Comparison of ENCODE assay signal across 18 cellular contexts in the genomic region with DNA sequence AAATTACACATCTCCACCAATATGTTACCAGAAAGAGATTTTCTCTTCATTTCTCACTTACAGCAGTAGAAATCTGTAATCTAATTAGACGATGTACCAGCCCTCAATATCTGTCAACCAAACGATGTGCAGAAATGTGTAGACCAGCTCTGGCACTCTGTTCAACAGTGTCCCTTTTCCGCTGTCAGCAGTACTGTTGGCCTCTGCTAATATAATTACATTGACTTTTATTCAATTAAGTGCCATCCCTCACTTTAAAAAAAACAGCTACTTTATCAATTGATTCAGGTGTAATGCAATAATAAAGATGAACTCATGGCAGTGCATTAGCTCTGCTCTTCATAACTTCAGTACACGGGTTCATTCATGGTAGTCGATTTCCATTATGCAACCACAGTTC.
DNase-seq lines count a peak whose midpoint lies in the region; ATAC-seq and TF ChIP-seq lines count a peak whose summit lies in the region.
"Had no signal": no experiment of that assay in that cellular context is flagged by ENCODE, and none has a peak within 500 bp of the region (broad histone marks: within the 10 kb centered on the region; RNA-seq: fewer than 3 reads in every experiment).

No MANE protein-coding gene starts in this region.

- peaks cover 18% of the 10 kb centered on the region for H3K4me1 ChIP-seq in BE2C
- H3K4me1 ChIP-seq in SK-N-SH (ENCODE audit: control insufficient read depth in 1 of 2, insufficient read depth in 2 of 2, low read depth in 1 of 2, low read length in 1 of 2), result peaks cover 19 to 40% of the 10 kb centered on the region in 2 experiments
- H3K4me1 ChIP-seq in endodermal cell (ENCODE audit: control insufficient read depth, insufficient read depth, low read length), result peaks cover 6% of the 10 kb centered on the region
- H3K4me1 ChIP-seq in neural progenitor cell, result peaks cover 24% of the 10 kb centered on the region
- H3K4me1 ChIP-seq in effector memory CD4-positive, alpha-beta T cell (ENCODE audit: control insufficient read depth, insufficient read depth, low read length, poor library complexity, severe bottlenecking), result no peaks in the 10 kb centered on the region

- peak overlapping the region; percentile 52 for H3K4me2 ChIP-seq in SK-N-SH
- no peak overlapping the region for H3K4me2 ChIP-seq in neural progenitor cell
- H3K4me2 ChIP-seq: BLaER1, PC-9 had no signal

- peak; percentile 30; the same call in 1 of the 2 replicates for TF ChIP-seq RAD21 in SK-N-SH (IDR thresholded peaks at IDR 0.05; ENCODE audit: low read length)

- H2AFZ ChIP-seq in SK-N-SH (ENCODE audit: low read depth) (no peak overlapping the region), neural progenitor cell (replicated peaks) (no peak overlapping the region)
- H2AFZ ChIP-seq: PC-9 had no signal

- H3K27me3 Mint-ChIP-seq in endodermal cell (ENCODE audit: insufficient read depth), result peaks cover 8% of the 10 kb centered on the region
- peaks cover 3% of the 10 kb centered on the region for H3K27me3 Mint-ChIP-seq in neural progenitor cell (ENCODE audit: insufficient read depth, low read depth)
- H3K27me3 Mint-ChIP-seq: CD4-positive, CD25-positive, alpha-beta regulatory T cell had no signal

- no peak for ATAC-seq in HG02759 (IDR thresholded peaks at IDR 0.05; ENCODE audit: unreplicated experiment)
- ATAC-seq: Right ventricle myocardium inferior had no signal

- H3K27ac Mint-ChIP-seq in endodermal cell (no peak overlapping the region), neural progenitor cell (peak overlapping the region; percentile 91)
- H3K27ac Mint-ChIP-seq: CD4-positive, CD25-positive, alpha-beta regulatory T cell had no signal

- H3K9ac ChIP-seq in SK-N-SH (peak overlapping the region; percentile 32), endodermal cell (ENCODE audit: extremely low read depth, low read length, poor library complexity, severe bottlenecking) (no peak overlapping the region), neural progenitor cell (no peak overlapping the region)
- H3K9ac ChIP-seq: BLaER1 had no signal

- H3K27me3 ChIP-seq in BE2C, result peaks cover 14% of the 10 kb centered on the region
- H3K27me3 ChIP-seq in SK-N-SH (ENCODE audit: insufficient read depth), result no peaks in the 10 kb centered on the region
- no peaks in the 10 kb centered on the region for H3K27me3 ChIP-seq in endodermal cell (ENCODE audit: control insufficient read depth, insufficient read depth, low read length, poor library complexity, severe bottlenecking)
- H3K27me3 ChIP-seq in neural progenitor cell, result peaks cover 5% of the 10 kb centered on the region
- no peaks in the 10 kb centered on the region for H3K27me3 ChIP-seq in effector memory CD4-positive, alpha-beta T cell (replicated peaks; ENCODE audit: control insufficient read depth, insufficient read depth, low read length, poor library complexity, severe bottlenecking)
- H3K27me3 ChIP-seq: BLaER1 had no signal

- H3K4me1 Mint-ChIP-seq in endodermal cell, result peaks cover 21% of the 10 kb centered on the region
- peaks cover 43% of the 10 kb centered on the region for H3K4me1 Mint-ChIP-seq in neural progenitor cell
- H3K4me1 Mint-ChIP-seq: CD4-positive, CD25-positive, alpha-beta regulatory T cell had no signal

- no peaks in the 10 kb centered on the region for H3K9me3 ChIP-seq in BE2C
- H3K9me3 ChIP-seq in SK-N-SH, result no peaks in the 10 kb centered on the region
- no peaks in the 10 kb centered on the region for H3K9me3 ChIP-seq in endodermal cell (ENCODE audit: control insufficient read depth, low read length)
- no peaks in the 10 kb centered on the region for H3K9me3 ChIP-seq in neural progenitor cell (ENCODE audit: low read depth)
- H3K9me3 ChIP-seq in effector memory CD4-positive, alpha-beta T cell (ENCODE audit: control insufficient read depth, low read length), result no peaks in the 10 kb centered on the region
- H3K9me3 ChIP-seq: BLaER1 had no signal

- H3K79me2 ChIP-seq in SK-N-SH (ENCODE audit: insufficient read depth) (peaks cover 8% of the 10 kb centered on the region), neural progenitor cell (ENCODE audit: low read depth) (no peaks in the 10 kb centered on the region)

- H3K36me3 Mint-ChIP-seq in endodermal cell (ENCODE audit: low read depth) (no peaks in the 10 kb centered on the region), neural progenitor cell (no peaks in the 10 kb centered on the region)
- H3K36me3 Mint-ChIP-seq: CD4-positive, CD25-positive, alpha-beta regulatory T cell had no signal

- no peaks in the 10 kb centered on the region for H3K9me2 ChIP-seq in SK-N-SH

- H3K27ac ChIP-seq in SK-N-SH (ENCODE audit: low read depth in 2 of 2, low read length in 1 of 2) (peak overlapping the region; percentile 49 to 81), endodermal cell (ENCODE audit: low read depth, low read length) (peak overlapping the region; percentile 27), neural progenitor cell (no peak overlapping the region)
- no peak overlapping the region for H3K27ac ChIP-seq in effector memory CD4-positive, alpha-beta T cell (ENCODE audit: insufficient read depth, low read length, poor library complexity, severe bottlenecking)
- H3K27ac ChIP-seq: BLaER1, PC-9 had no signal

- H3K36me3 ChIP-seq in BE2C, result no peaks in the 10 kb centered on the region
- peaks cover 2 to 19% of the 10 kb centered on the region in 2 experiments for H3K36me3 ChIP-seq in SK-N-SH (replicated peaks in 1 of 2; ENCODE audit: control insufficient read depth in 1 of 2, insufficient read depth in 2 of 2, low read length in 1 of 2)
- no peaks in the 10 kb centered on the region for H3K36me3 ChIP-seq in endodermal cell (ENCODE audit: control insufficient read depth, insufficient read depth, low read length)
- H3K36me3 ChIP-seq in neural progenitor cell, result no peaks in the 10 kb centered on the region
- no peaks in the 10 kb centered on the region for H3K36me3 ChIP-seq in effector memory CD4-positive, alpha-beta T cell (ENCODE audit: control insufficient read depth, insufficient read depth, low read length)

- DNase-seq in BE2C (peak; percentile 68), SK-N-SH (peak; percentile 60), endodermal cell (no peak), neural progenitor cell (ENCODE audit: low spot score) (no peak), NCI-H1048 (lab: John Stamatoyannopoulos, UW) (no peak)
- no peak for DNase-seq in effector memory CD4-positive, alpha-beta T cell
- DNase-seq: 8988T; CD4-positive, CD25-positive, alpha-beta regulatory T cell; KBM-7; MV-4-11; NCI-H2029 treated with DMSO at 0.1 percent for 48 hours; NCI-H446 treated with DMSO at 0.1 percent for 48 hours; NCI-H526; NCI-H82 had no signal

- TF ChIP-seq EP300 in SK-N-SH (IDR thresholded peaks at IDR 0.05; ENCODE audit: borderline replicate concordance in 1 of 2, low read depth in 1 of 2, low read length in 1 of 2), result peak in 1 of 2 experiments; percentile 97; a peak in 2 of 4 replicates

- WGBS in SK-N-SH (ENCODE audit: low lambda C conversion rate), result 38% methylated on average over 5 of the region's 5 CpGs
- 93% methylated on average over 5 of the region's 5 CpGs for WGBS in endodermal cell (ENCODE audit: insufficient coverage in 1 of 2, insufficient read length in 1 of 2), 2 experiments

- H3K4me3 ChIP-seq in BE2C (ENCODE audit: low read depth, low read length) (peak overlapping the region; percentile 17; the same call in 1 of the 2 replicates), SK-N-SH (ENCODE audit: low read depth in 2 of 2, low read length in 1 of 2) (no peak overlapping the region), endodermal cell (ENCODE audit: low read length) (no peak overlapping the region), neural progenitor cell (no peak overlapping the region)
- no peak overlapping the region for H3K4me3 ChIP-seq in effector memory CD4-positive, alpha-beta T cell (ENCODE audit: insufficient read depth, low read depth, low read length, poor library complexity, severe bottlenecking)
- H3K4me3 ChIP-seq: BLaER1, PC-9 had no signal

- H4K20me1 ChIP-seq in SK-N-SH (ENCODE audit: insufficient read depth), result no peaks in the 10 kb centered on the region
- no peaks in the 10 kb centered on the region for H4K20me1 ChIP-seq in neural progenitor cell (ENCODE audit: low read depth)
- H4K20me1 ChIP-seq: BLaER1 had no signal

- POLR2A ChIA-PET in SK-N-SH (lab: Yijun Ruan, JAX), result no interaction called here

- TF ChIP-seq CTCF in BE2C (IDR thresholded peaks at IDR 0.05; ENCODE audit: low read depth, low read length) (no peak), SK-N-SH (IDR thresholded peaks at IDR 0.05) (no peak), endodermal cell (conservative IDR thresholded peaks at IDR 0.05) (no peak), neural progenitor cell (IDR thresholded peaks at IDR 0.05) (no peak)

- CTCF ChIA-PET in SK-N-SH (lab: Yijun Ruan, JAX), result interaction anchor here (1.1 kb wide), 1 partner anchor 11 kb away, joined by 4 read pairs; no protein-coding TSS in a partner anchor

- no peak overlapping the region for H3K4me3 Mint-ChIP-seq in endodermal cell
- no peak overlapping the region for H3K4me3 Mint-ChIP-seq in neural progenitor cell
- H3K4me3 Mint-ChIP-seq: CD4-positive, CD25-positive, alpha-beta regulatory T cell had no signal

- H3K9me3 Mint-ChIP-seq in endodermal cell (no peaks in the 10 kb centered on the region), neural progenitor cell (no peaks in the 10 kb centered on the region)

- H3F3A ChIP-seq in SK-N-SH (replicated peaks; ENCODE audit: insufficient read depth) (peaks cover 22% of the 10 kb centered on the region), neural progenitor cell (ENCODE audit: low read depth) (no peaks in the 10 kb centered on the region)

TF ChIP-seq in SK-N-SH, 30 proteins besides CTCF, POLR2A, EP300 and RAD21 (continues in another document):
- TF ChIP-seq YY1 (IDR thresholded peaks at IDR 0.05; ENCODE audit: low read depth), result no peak
- peak; percentile 69 for TF ChIP-seq TCF12 (IDR thresholded peaks at IDR 0.05)
- no peak for TF ChIP-seq ELF1 (IDR thresholded peaks at IDR 0.05)
- TF ChIP-seq GATA2 (CRISPR knock-in tag; IDR thresholded peaks at IDR 0.05), result peak; percentile 80
- TF ChIP-seq MEF2A (IDR thresholded peaks at IDR 0.05; ENCODE audit: borderline replicate concordance, low read depth), result no peak
- peak; percentile 80 for TF ChIP-seq CHD2 (IDR thresholded peaks at IDR 0.05; ENCODE audit: low read length, partially characterized antibody)
- TF ChIP-seq NFIC (IDR thresholded peaks at IDR 0.05; ENCODE audit: borderline replicate concordance), result no peak
- TF ChIP-seq POLR2AphosphoS5 (IDR thresholded peaks at IDR 0.05; ENCODE audit: low read depth, low read length), result no peak
- TF ChIP-seq, protein P1, sequence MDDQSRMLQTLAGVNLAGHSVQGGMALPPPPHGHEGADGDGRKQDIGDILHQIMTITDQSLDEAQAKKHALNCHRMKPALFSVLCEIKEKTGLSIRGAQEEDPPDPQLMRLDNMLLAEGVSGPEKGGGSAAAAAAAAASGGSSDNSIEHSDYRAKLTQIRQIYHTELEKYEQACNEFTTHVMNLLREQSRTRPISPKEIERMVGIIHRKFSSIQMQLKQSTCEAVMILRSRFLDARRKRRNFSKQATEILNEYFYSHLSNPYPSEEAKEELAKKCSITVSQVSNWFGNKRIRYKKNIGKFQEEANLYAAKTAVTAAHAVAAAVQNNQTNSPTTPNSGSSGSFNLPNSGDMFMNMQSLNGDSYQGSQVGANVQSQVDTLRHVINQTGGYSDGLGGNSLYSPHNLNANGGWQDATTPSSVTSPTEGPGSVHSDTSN (IDR thresholded peaks at IDR 0.05), result no peak; the same call in 1 of the 2 replicates

Comparison
In these comparisons a context has a peak if more than half of its experiments do, and no peak if none do; other contexts are left out.
1. DNase-seq: peak in BE2C (single experiment) and SK-N-SH (single experiment); none in endodermal cell (single experiment), neural progenitor cell (single experiment), NCI-H1048 (single experiment) and effector memory CD4-positive, alpha-beta T cell (0 of 3).
2. H3K27ac ChIP-seq: peak in SK-N-SH (2 of 2) and endodermal cell (single experiment); none in neural progenitor cell (single experiment) and effector memory CD4-positive, alpha-beta T cell (single experiment).